1 cellular context compared by ENCODE assay signal in the genomic region with DNA sequence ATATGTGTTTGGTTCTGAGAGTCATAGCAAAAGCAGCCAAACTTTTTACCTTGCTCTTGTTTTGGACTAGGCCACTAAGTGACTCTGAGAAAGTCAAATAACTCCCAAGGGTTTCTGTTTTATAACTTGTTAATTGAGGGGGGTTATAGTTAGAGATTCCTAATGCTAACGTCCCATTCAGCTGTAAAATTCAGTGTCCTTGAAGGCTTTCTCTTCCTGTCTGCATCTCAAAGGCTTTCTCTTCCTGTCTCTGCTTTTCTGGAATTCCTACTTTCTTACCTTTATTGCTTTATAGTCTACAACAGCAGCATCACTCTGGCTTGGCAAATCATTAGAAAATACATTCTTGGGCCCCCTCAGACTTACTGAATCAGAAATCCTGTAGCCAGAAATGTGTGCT.
TF ChIP-seq lines count a peak whose summit lies in the region.

No MANE protein-coding gene starts in this region.

TF ChIP-seq in WTC11, 78 proteins besides CTCF, POLR2A, EP300 and RAD21:
- TF ChIP-seq, protein P1, sequence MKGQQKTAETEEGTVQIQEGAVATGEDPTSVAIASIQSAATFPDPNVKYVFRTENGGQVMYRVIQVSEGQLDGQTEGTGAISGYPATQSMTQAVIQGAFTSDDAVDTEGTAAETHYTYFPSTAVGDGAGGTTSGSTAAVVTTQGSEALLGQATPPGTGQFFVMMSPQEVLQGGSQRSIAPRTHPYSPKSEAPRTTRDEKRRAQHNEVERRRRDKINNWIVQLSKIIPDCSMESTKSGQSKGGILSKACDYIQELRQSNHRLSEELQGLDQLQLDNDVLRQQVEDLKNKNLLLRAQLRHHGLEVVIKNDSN (CRISPR knock-in tag; IDR thresholded peaks at IDR 0.05): no peak
- no peak for TF ChIP-seq ZNF281 (CRISPR knock-in tag; IDR thresholded peaks at IDR 0.05)
- TF ChIP-seq ZNF317 (CRISPR knock-in tag; IDR thresholded peaks at IDR 0.05; ENCODE audit: borderline replicate concordance, low read depth): no peak
- TF ChIP-seq ZNF263 (CRISPR knock-in tag; IDR thresholded peaks at IDR 0.05; ENCODE audit: low read depth): no peak
- no peak for TF ChIP-seq E2F4 (CRISPR knock-in tag; IDR thresholded peaks at IDR 0.05; ENCODE audit: borderline replicate concordance, low read depth)
- TF ChIP-seq ZNF423 (CRISPR knock-in tag; IDR thresholded peaks at IDR 0.05): no peak
- TF ChIP-seq ATF2 (CRISPR knock-in tag; IDR thresholded peaks at IDR 0.05; ENCODE audit: borderline replicate concordance, low read depth): no peak
TF ChIP-seq in WTC11: peak in this region for 0.
